23 cellular contexts compared by ENCODE assay signal in genomic region chr10:130635528-130635927, GRCh38.
"Had no signal": no experiment of that assay in that cellular context is flagged by ENCODE, and none has a peak within 500 bp of the region (broad histone marks: within the 10 kb centered on the region; RNA-seq: fewer than 3 reads in every experiment).

No MANE protein-coding gene starts in this region.

- H3K36me3 ChIP-seq: heart right ventricle, lower lobe of right lung, sigmoid colon, uterus had no signal

- H3K27ac ChIP-seq: coronary artery, heart right ventricle, lower lobe of right lung, sigmoid colon, testis, uterus had no signal

- DNase-seq: activated B cell treated with CpG ODN at 0.5 μM for 24 hours; activated CD4-positive, alpha-beta memory T cell treated with anti-CD3 and anti-CD28 coated beads, Interleukin-2, amount 10 ng/mL, durations not matched to agents 7 days and 5 days; activated CD4-positive, alpha-beta T cell treated with anti-CD3 and anti-CD28 coated beads for 4 hours; activated effector memory CD4-positive, alpha-beta T cell treated with Interleukin-2 at 50 U/mL for 16 hours; activated naive CD4-positive, alpha-beta T cell treated with anti-CD3 and anti-CD28 coated beads for 36 hours; activated naive CD8-positive, alpha-beta T cell treated with anti-CD3 and anti-CD28 coated beads, Interleukin-2, amount 10 ng/mL, durations not matched to agents 7 days and 5 days; activated T-cell treated with anti-CD3 and anti-CD28 coated beads, Interleukin-2, amount 50 U/mL, for 72 hours; amniotic stem cell; cerebellar nuclear complex; heart right ventricle; kidney; lower lobe of right lung; naive thymus-derived CD4-positive, alpha-beta T cell; retina; sigmoid colon; stimulated activated CD4-positive, alpha-beta T cell treated with anti-CD3 and anti-CD28 coated beads, Interleukin-15, amount 100 ng/mL, for 24 hours; stimulated activated naive B cell treated with anti-CD40 and anti-IgM and Interleukin-4, amounts not matched to agents 10 μg/mL and 1 μg/mL and 100 μg/mL, for 72 hours; testis; trophoblast cell; uterus had no signal

- H3K4me1 ChIP-seq: sigmoid colon, testis, uterus had no signal

- ATAC-seq: activated T-cell treated with anti-CD3 and anti-CD28 coated beads, Interleukin-2, amount 50 U/mL, for 72 hours; heart right ventricle; left lobe of liver; lower lobe of right lung; naive thymus-derived CD4-positive, alpha-beta T cell; stimulated activated naive B cell treated with anti-CD40 and anti-IgM and Interleukin-4, amounts not matched to agents 10 μg/mL and 1 μg/mL and 100 μg/mL, for 72 hours had no signal

- H3K27me3 ChIP-seq: testis, uterus had no signal

- H3K4me3 ChIP-seq: coronary artery, heart right ventricle, lower lobe of right lung, sigmoid colon, smooth muscle cell, testis, uterus had no signal

- H3K9me3 ChIP-seq: heart right ventricle, lower lobe of right lung, sigmoid colon, testis, uterus had no signal

- H3K4me2 ChIP-seq: smooth muscle cell had no signal
